In genomic region chr10:101001225-101002035, GRCh38 we compare ENCODE assay signal across 8 cellular contexts. TPM values are rescaled to one million over a fixed set of nuclear protein-coding genes. Genes with fewer than 3 reads are reported as not detected.
DNase-seq lines count a peak whose midpoint lies in the region; ATAC-seq and TF ChIP-seq lines count a peak whose summit lies in the region.

No MANE protein-coding gene starts in this region.

- no peak for DNase-seq in HCT116 (ENCODE audit: low read depth, low spot score)
- DNase-seq in adipocyte (ENCODE audit: low read depth), result peak; percentile 95
- DNase-seq in cardiac septum (ENCODE audit: low spot score), result peak; percentile 93
- DNase-seq in pons (ENCODE audit: low spot score), result peak; percentile 91
- DNase-seq in NCI-H524 treated with DMSO at 0.1 percent for 48 hours (lab: John Stamatoyannopoulos, UW), result no peak
- no peak for DNase-seq in activated CD4-positive, alpha-beta T cell treated with anti-CD3 and anti-CD28 coated beads for 1 hour

- BruUV-seq in HCT116 (replicated peaks; lab: Mats Ljungman, UMichigan), result no TSS peak

- intact Hi-C loops in HCT116 (cut with micrococcal nuclease) (no loop called here), cardiac septum (cut with DNase I) (no loop called here)

- no peak overlapping the region for H2AFZ ChIP-seq in HCT116 (ENCODE audit: low read depth, low read length, poor library complexity, severe bottlenecking)

- peak overlapping the region; percentile 94 for H3K9ac ChIP-seq in HCT116 (ENCODE audit: low read length)
- H3K9ac ChIP-seq in adipocyte (ENCODE audit: low read length), result peak overlapping the region; percentile 90

- CTCF ChIA-PET in HCT116 (lab: Charles Lee), result interaction anchor here (0.6 to 8.3 kb wide), 4 partner anchors 8 to 54 kb away, joined by 3 to 118 read pairs (median 3); no protein-coding TSS in a partner anchor

- H3K4me2 ChIP-seq in HCT116 (ENCODE audit: low read length), result peak overlapping the region; percentile 96

- H3K4me3 ChIP-seq in HCT116 (replicated peaks in 1 of 2; ENCODE audit: low read depth in 1 of 2, low read length in 2 of 2) (no peak overlapping the region), adipocyte (ENCODE audit: low read length) (peak overlapping the region; percentile 97)

- peaks cover 48% of the 10 kb centered on the region for H3K79me2 ChIP-seq in HCT116 (ENCODE audit: insufficient read depth, low read length)

- POLR2A ChIA-PET in HCT116 (lab: Charles Lee), result no interaction called here

- no peaks in the 10 kb centered on the region for H3K27me3 ChIP-seq in HCT116 (ENCODE audit: insufficient read depth, low read length)
- H3K27me3 ChIP-seq in adipocyte (replicated peaks; ENCODE audit: control insufficient read depth, insufficient read depth, low read length), result no peaks in the 10 kb centered on the region

- H3K9me2 ChIP-seq in HCT116 (ENCODE audit: insufficient read depth), result no peaks in the 10 kb centered on the region

- no peak for TF ChIP-seq CTCF in HCT116 (IDR thresholded peaks at IDR 0.05 in 2 of 3, conservative IDR thresholded peaks at IDR 0.05 in 1 of 3; ENCODE audit: borderline replicate concordance in 1 of 3, insufficient read depth in 1 of 3, low read depth in 2 of 3, low read length in 2 of 3)

- peaks cover 12 to 15% of the 10 kb centered on the region in 2 experiments; a peak in 3 of 4 replicates for H3K36me3 ChIP-seq in HCT116 (ENCODE audit: control insufficient read depth in 1 of 2, insufficient read depth in 2 of 2, low read length in 2 of 2)
- peaks cover 42% of the 10 kb centered on the region for H3K36me3 ChIP-seq in adipocyte (ENCODE audit: control insufficient read depth, insufficient read depth, low read length, severe bottlenecking)

- ATAC-seq in HCT116, result no peak
- no peak for ATAC-seq in GM21423 (IDR thresholded peaks at IDR 0.05; ENCODE audit: unreplicated experiment)
- no peak for ATAC-seq in GM18517 (IDR thresholded peaks at IDR 0.05; ENCODE audit: unreplicated experiment)

- no peaks in the 10 kb centered on the region for H4K20me1 ChIP-seq in HCT116 (ENCODE audit: insufficient read depth)

- peaks cover 17 to 35% of the 10 kb centered on the region in 2 experiments for H3K4me1 ChIP-seq in HCT116 (ENCODE audit: control insufficient read depth in 1 of 2, insufficient read depth in 2 of 2, low read length in 2 of 2)
- peaks cover 49% of the 10 kb centered on the region for H3K4me1 ChIP-seq in adipocyte (ENCODE audit: control insufficient read depth, insufficient read depth, low read length)

- no peaks in the 10 kb centered on the region for H3K9me3 ChIP-seq in HCT116 (ENCODE audit: control insufficient read depth in 1 of 2, insufficient read depth in 1 of 2, low read depth in 1 of 2, low read length in 2 of 2)
- no peaks in the 10 kb centered on the region for H3K9me3 ChIP-seq in adipocyte (ENCODE audit: control insufficient read depth, low read length)

- peak overlapping the region; percentile 87 for H3K27ac ChIP-seq in HCT116 (ENCODE audit: low read depth, low read length)

- TF ChIP-seq POLR2A in HCT116 (IDR thresholded peaks at IDR 0.05; ENCODE audit: borderline replicate concordance, extremely low read depth, insufficient read depth, insufficient read length), result no peak

- no peak for TF ChIP-seq RAD21 in HCT116 (IDR thresholded peaks at IDR 0.05; ENCODE audit: low read depth)

- RAD21 ChIA-PET in HCT116 (lab: Charles Lee; ENCODE audit: low non-redundant PET in 1 of 2, low total read pairs in 2 of 2, uncharacterized antibody in 2 of 2, unreplicated experiment in 2 of 2), result no interaction called here

TF ChIP-seq in HCT116, 20 proteins besides CTCF, POLR2A, EP300 and RAD21:
- TF ChIP-seq EZH2 (IDR thresholded peaks at IDR 0.05) (no peak), ZNF274 (IDR thresholded peaks at IDR 0.05; ENCODE audit: low read depth, low read length) (no peak), EGR1 (IDR thresholded peaks at IDR 0.05; ENCODE audit: low read depth) (no peak), SP1 (IDR thresholded peaks at IDR 0.05; ENCODE audit: low read depth) (no peak), TCF7L2 (IDR thresholded peaks at IDR 0.05; ENCODE audit: borderline replicate concordance, extremely low read depth, insufficient read depth, insufficient read length) (no peak), EZH2phosphoT487 (IDR thresholded peaks at IDR 0.05; ENCODE audit: borderline replicate concordance) (no peak), ZFX (IDR thresholded peaks at IDR 0.05) (no peak), SRF (IDR thresholded peaks at IDR 0.05; ENCODE audit: low read depth) (no peak), CBX3 (IDR thresholded peaks at IDR 0.05; ENCODE audit: low read depth) (no peak), POLR2AphosphoS5 (IDR thresholded peaks at IDR 0.05; ENCODE audit: low read depth, low read length) (no peak)
- TF ChIP-seq, protein P1, sequence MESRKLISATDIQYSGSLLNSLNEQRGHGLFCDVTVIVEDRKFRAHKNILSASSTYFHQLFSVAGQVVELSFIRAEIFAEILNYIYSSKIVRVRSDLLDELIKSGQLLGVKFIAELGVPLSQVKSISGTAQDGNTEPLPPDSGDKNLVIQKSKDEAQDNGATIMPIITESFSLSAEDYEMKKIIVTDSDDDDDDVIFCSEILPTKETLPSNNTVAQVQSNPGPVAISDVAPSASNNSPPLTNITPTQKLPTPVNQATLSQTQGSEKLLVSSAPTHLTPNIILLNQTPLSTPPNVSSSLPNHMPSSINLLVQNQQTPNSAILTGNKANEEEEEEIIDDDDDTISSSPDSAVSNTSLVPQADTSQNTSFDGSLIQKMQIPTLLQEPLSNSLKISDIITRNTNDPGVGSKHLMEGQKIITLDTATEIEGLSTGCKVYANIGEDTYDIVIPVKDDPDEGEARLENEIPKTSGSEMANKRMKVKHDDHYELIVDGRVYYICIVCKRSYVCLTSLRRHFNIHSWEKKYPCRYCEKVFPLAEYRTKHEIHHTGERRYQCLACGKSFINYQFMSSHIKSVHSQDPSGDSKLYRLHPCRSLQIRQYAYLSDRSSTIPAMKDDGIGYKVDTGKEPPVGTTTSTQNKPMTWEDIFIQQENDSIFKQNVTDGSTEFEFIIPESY (IDR thresholded peaks at IDR 0.05; ENCODE audit: extremely low read depth, insufficient replicate concordance, low read length), result no peak
- TF ChIP-seq, protein P2, sequence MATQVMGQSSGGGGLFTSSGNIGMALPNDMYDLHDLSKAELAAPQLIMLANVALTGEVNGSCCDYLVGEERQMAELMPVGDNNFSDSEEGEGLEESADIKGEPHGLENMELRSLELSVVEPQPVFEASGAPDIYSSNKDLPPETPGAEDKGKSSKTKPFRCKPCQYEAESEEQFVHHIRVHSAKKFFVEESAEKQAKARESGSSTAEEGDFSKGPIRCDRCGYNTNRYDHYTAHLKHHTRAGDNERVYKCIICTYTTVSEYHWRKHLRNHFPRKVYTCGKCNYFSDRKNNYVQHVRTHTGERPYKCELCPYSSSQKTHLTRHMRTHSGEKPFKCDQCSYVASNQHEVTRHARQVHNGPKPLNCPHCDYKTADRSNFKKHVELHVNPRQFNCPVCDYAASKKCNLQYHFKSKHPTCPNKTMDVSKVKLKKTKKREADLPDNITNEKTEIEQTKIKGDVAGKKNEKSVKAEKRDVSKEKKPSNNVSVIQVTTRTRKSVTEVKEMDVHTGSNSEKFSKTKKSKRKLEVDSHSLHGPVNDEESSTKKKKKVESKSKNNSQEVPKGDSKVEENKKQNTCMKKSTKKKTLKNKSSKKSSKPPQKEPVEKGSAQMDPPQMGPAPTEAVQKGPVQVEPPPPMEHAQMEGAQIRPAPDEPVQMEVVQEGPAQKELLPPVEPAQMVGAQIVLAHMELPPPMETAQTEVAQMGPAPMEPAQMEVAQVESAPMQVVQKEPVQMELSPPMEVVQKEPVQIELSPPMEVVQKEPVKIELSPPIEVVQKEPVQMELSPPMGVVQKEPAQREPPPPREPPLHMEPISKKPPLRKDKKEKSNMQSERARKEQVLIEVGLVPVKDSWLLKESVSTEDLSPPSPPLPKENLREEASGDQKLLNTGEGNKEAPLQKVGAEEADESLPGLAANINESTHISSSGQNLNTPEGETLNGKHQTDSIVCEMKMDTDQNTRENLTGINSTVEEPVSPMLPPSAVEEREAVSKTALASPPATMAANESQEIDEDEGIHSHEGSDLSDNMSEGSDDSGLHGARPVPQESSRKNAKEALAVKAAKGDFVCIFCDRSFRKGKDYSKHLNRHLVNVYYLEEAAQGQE (IDR thresholded peaks at IDR 0.05; ENCODE audit: low read depth), result no peak

RNA-seq across cellular contexts. Expression of gene LZTS2, which starts 1.8 kb away (rescaled TPM):
- total RNA-seq in HCT116 (2021; ENCODE audit: unreplicated experiment), result 93.0 TPM
- 75.6 and 78.8 TPM in 2 replicates for polyA plus RNA-seq in HCT116 (2012)
- total RNA-seq in cardiac septum, result 47.2 TPM

RNA-seq across cellular contexts. Expression of gene TWNK, which starts 14.1 kb away (rescaled TPM):
- total RNA-seq in HCT116 (2021; ENCODE audit: unreplicated experiment) (42.1 TPM), cardiac septum (5.2 TPM)
- 39.7 and 42.4 TPM in 2 replicates for polyA plus RNA-seq in HCT116 (2012)

RNA-seq across cellular contexts. Expression of gene MRPL43, which starts 14.1 kb away (rescaled TPM):
- total RNA-seq in HCT116 (2021; ENCODE audit: unreplicated experiment) (136 TPM), cardiac septum (51.7 TPM)
- polyA plus RNA-seq in HCT116 (2012), result 153 and 159 TPM in 2 replicates

RNA-seq across cellular contexts. Expression of gene PDZD7, which starts 29.5 kb away (rescaled TPM):
- total RNA-seq in HCT116 (2021; ENCODE audit: unreplicated experiment), result 6.1 TPM
- 4.8 and 6.1 TPM in 2 replicates for polyA plus RNA-seq in HCT116 (2012)
- 0.40 TPM for total RNA-seq in cardiac septum

RNA-seq across cellular contexts. Expression of gene SFXN3, which starts 29.6 kb away (rescaled TPM):
- total RNA-seq in HCT116 (2021; ENCODE audit: unreplicated experiment), result 52.5 TPM
- 54.6 and 59.3 TPM in 2 replicates for polyA plus RNA-seq in HCT116 (2012)
- 30.8 TPM for total RNA-seq in cardiac septum

Comparison
In these comparisons a context has a peak if more than half of its experiments do, and no peak if none do; other contexts are left out.
1. DNase-seq: peak in adipocyte (single experiment), cardiac septum (single experiment) and pons (single experiment); none in HCT116 (single experiment), NCI-H524 treated with DMSO at 0.1 percent for 48 hours (single experiment) and activated CD4-positive, alpha-beta T cell treated with anti-CD3 and anti-CD28 coated beads for 1 hour (single experiment).